In genomic region chrX:22378296-22378695, GRCh38 we compare ENCODE assay signal across 13 cellular contexts.
"Had no signal": no experiment of that assay in that cellular context is flagged by ENCODE, and none has a peak within 500 bp of the region (broad histone marks: within the 10 kb centered on the region; RNA-seq: fewer than 3 reads in every experiment).

No MANE protein-coding gene starts in this region.

- H3K27ac ChIP-seq: stomach, testis, upper lobe of left lung had no signal

- H3K9me3 ChIP-seq: stomach, testis, upper lobe of left lung had no signal

- H3K27ac Mint-ChIP-seq: activated naive CD8-positive, alpha-beta T cell; T-helper 2 cell treated with Interferon-gamma antibody and Interleukin-4, amounts not matched to agents 5 μg/mL and 100 μg/mL, for 36 hours had no signal

- H3K27me3 ChIP-seq: stomach, testis, upper lobe of left lung had no signal

- DNase-seq: activated CD4-positive, alpha-beta T cell treated with anti-CD3 and anti-CD28 coated beads, Interleukin-2, amount 50 U/mL, for 1 hour; activated CD4-positive, CD25-positive, alpha-beta regulatory T cell; activated CD8-positive, alpha-beta memory T cell treated with anti-CD3 and anti-CD28 coated beads for 24 hours; activated gamma-delta T cell treated with Interleukin-2 at 50 U/mL for 16 hours; cerebellar nuclear complex; effector memory CD4-positive, alpha-beta T cell; stimulated activated CD4-positive, alpha-beta T cell treated with anti-CD3 and anti-CD28 coated beads, Interleukin-1b, Interleukin-23, amount 100 ng/mL, for 48 hours; stomach; testis; upper lobe of left lung had no signal

- H3K36me3 ChIP-seq: stomach, upper lobe of left lung had no signal

- H3K9me3 Mint-ChIP-seq: T-helper 2 cell treated with Interferon-gamma antibody and Interleukin-4, amounts not matched to agents 5 μg/mL and 100 μg/mL, for 36 hours had no signal

- H3K4me3 Mint-ChIP-seq: activated naive CD8-positive, alpha-beta T cell; T-helper 2 cell treated with Interferon-gamma antibody and Interleukin-4, amounts not matched to agents 5 μg/mL and 100 μg/mL, for 36 hours had no signal

- H3K27me3 Mint-ChIP-seq: activated naive CD8-positive, alpha-beta T cell had no signal

- ATAC-seq: sciatic nerve had no signal

- H3K4me3 ChIP-seq: stomach, testis, upper lobe of left lung had no signal

- H3K4me1 ChIP-seq: stomach, testis, upper lobe of left lung had no signal

- H3K36me3 Mint-ChIP-seq: activated naive CD8-positive, alpha-beta T cell had no signal
